In genomic region chr3:152377184-152377570, GRCh38 we compare ENCODE assay signal across 13 cellular contexts.
DNase-seq lines count a peak whose midpoint lies in the region; ATAC-seq and TF ChIP-seq lines count a peak whose summit lies in the region.
"Had no signal": no experiment of that assay in that cellular context is flagged by ENCODE, and none has a peak within 500 bp of the region (broad histone marks: within the 10 kb centered on the region; RNA-seq: fewer than 3 reads in every experiment).

No MANE protein-coding gene starts in this region.

- H3K4me1 ChIP-seq in ACC112 (ENCODE audit: control insufficient read depth, insufficient read depth, low read length, unreplicated experiment) (peaks cover 59% of the 10 kb centered on the region), gastroesophageal sphincter (peaks cover 26 to 98% (median 35%) of the 10 kb centered on the region in 3 donors), body of pancreas (peaks cover 36% of the 10 kb centered on the region)
- peaks cover 17% of the 10 kb centered on the region for H3K4me1 ChIP-seq in effector memory CD4-positive, alpha-beta T cell (ENCODE audit: control insufficient read depth, insufficient read depth, low read length, poor library complexity, severe bottlenecking)

- TF ChIP-seq CTCF in gastroesophageal sphincter (IDR thresholded peaks at IDR 0.05) = no peak
- no peak for TF ChIP-seq CTCF in body of pancreas (IDR thresholded peaks at IDR 0.05)

- intact Hi-C loops in body of pancreas (cut with DNase I) = no loop called here

- TF ChIP-seq POLR2A in gastroesophageal sphincter (IDR thresholded peaks at IDR 0.05) (no peak), body of pancreas (IDR thresholded peaks at IDR 0.05) (no peak)

- H3K27me3 ChIP-seq in ACC112 (ENCODE audit: insufficient read depth, low read length) (no peaks in the 10 kb centered on the region), gastroesophageal sphincter (no peaks in the 10 kb centered on the region), body of pancreas (no peaks in the 10 kb centered on the region)
- H3K27me3 ChIP-seq in effector memory CD4-positive, alpha-beta T cell (replicated peaks; ENCODE audit: control insufficient read depth, insufficient read depth, low read length, poor library complexity, severe bottlenecking) = no peaks in the 10 kb centered on the region

- no peak for TF ChIP-seq EP300 in gastroesophageal sphincter (IDR thresholded peaks at IDR 0.05)

- H2AFZ ChIP-seq in ACC112 (ENCODE audit: low read length, unreplicated experiment) = no peak overlapping the region
- H2AFZ ChIP-seq: GM23338 had no signal

- H3K4me3 ChIP-seq in ACC112 (ENCODE audit: low read depth, low read length) (peak overlapping the region; percentile 51; the same call in 1 of the 2 replicates), gastroesophageal sphincter (no peak overlapping the region), body of pancreas (no peak overlapping the region)
- H3K4me3 ChIP-seq in effector memory CD4-positive, alpha-beta T cell (ENCODE audit: insufficient read depth, low read depth, low read length, poor library complexity, severe bottlenecking) = no peak overlapping the region
- H3K4me3 ChIP-seq: GM23338 had no signal

- no peaks in the 10 kb centered on the region for H3K9me3 ChIP-seq in gastroesophageal sphincter
- H3K9me3 ChIP-seq in effector memory CD4-positive, alpha-beta T cell (ENCODE audit: control insufficient read depth, low read length) = no peaks in the 10 kb centered on the region
- no peaks in the 10 kb centered on the region for H3K9me3 ChIP-seq in body of pancreas

- H3K36me3 ChIP-seq in ACC112 (ENCODE audit: insufficient read depth, low read length) (peaks cover 8% of the 10 kb centered on the region), gastroesophageal sphincter (no peaks in the 10 kb centered on the region), body of pancreas (replicated peaks in 1 of 2; ENCODE audit: insufficient read depth in 1 of 2, low read depth in 2 of 2) (no peaks in the 10 kb centered on the region)
- peaks cover 20% of the 10 kb centered on the region for H3K36me3 ChIP-seq in effector memory CD4-positive, alpha-beta T cell (ENCODE audit: control insufficient read depth, insufficient read depth, low read length)

- DNase-seq in NCI-H1436 treated with DMSO at 0.1 percent for 48 hours (lab: John Stamatoyannopoulos, UW) = no peak
- DNase-seq in effector memory CD4-positive, alpha-beta T cell = no peak
- no peak for DNase-seq in UCSD-AML1 (lab: John Stamatoyannopoulos, UW; ENCODE audit: unreplicated experiment)
- DNase-seq in body of pancreas = no peak
- DNase-seq: activated naive CD4-positive, alpha-beta T cell treated with anti-CD3 and anti-CD28 coated beads, Interleukin-2, amount 50 U/mL, for 16 hours; Calu3; nephron progenitor cell; SHP77 had no signal

- WGBS in gastroesophageal sphincter (ENCODE audit: low coverage in 1 of 2), 2 donors = 80 to 100% methylated on average over 1 to 4 of the region's 4 CpGs
- 85 to 90% methylated on average over 4 of the region's 4 CpGs for WGBS in body of pancreas, 2 donors

- ATAC-seq in GM19395 (IDR thresholded peaks at IDR 0.05; ENCODE audit: unreplicated experiment) = peak; percentile 24
- peak; percentile 22 for ATAC-seq in HG03432 (IDR thresholded peaks at IDR 0.05; ENCODE audit: unreplicated experiment)
- no peak for ATAC-seq in gastroesophageal sphincter
- no peak for ATAC-seq in body of pancreas
- ATAC-seq: GM23338 had no signal

- H3K27ac ChIP-seq in ACC112 (ENCODE audit: low read depth, low read length) (peak overlapping the region; percentile 83), gastroesophageal sphincter (peak overlapping the region; percentile 68 to 85 (median 72)), body of pancreas (peak overlapping the region in 2 of 4 donors; percentile 25 to 61)
- no peak overlapping the region for H3K27ac ChIP-seq in effector memory CD4-positive, alpha-beta T cell (ENCODE audit: insufficient read depth, low read length, poor library complexity, severe bottlenecking)

- peaks cover 90% of the 10 kb centered on the region for H3K79me2 ChIP-seq in ACC112 (ENCODE audit: control insufficient read depth, insufficient read depth, low read length, unreplicated experiment)

Comparison
In these comparisons a context has a peak if more than half of its experiments do, and no peak if none do; other contexts are left out.
1. ATAC-seq: peak in GM19395 (single experiment) and HG03432 (single experiment); none in gastroesophageal sphincter (single experiment) and body of pancreas (single experiment).